ENCODE assay signal across 9 cellular contexts in the genomic region with DNA sequence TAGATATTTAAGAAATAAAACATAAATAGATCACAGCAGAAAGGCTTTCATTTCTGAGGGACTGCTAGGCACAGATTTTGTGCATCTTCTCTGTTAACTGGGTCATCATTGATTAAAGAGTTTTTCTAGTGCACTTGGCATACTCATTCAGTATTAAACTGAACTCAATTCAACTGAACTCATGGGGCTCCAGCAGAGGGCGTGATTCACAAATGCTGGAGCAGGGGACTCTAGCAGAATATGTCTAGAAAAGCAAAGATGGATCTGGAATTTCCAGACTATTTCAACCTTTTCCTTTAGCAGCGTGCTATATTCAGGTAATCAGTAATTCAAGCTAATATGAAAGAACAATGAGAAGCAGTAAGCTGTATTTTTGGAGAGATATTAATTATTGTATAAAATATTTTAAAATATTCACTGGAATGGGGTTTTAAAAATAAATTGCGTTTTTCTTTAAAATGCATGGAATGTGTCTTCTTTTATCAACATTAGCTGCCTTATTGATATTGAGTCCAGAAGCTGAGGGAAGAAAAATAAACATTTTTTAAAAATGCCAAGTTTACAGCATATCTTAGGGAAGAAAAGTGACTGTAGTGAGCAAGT.
DNase-seq lines count a peak whose midpoint lies in the region; ATAC-seq and TF ChIP-seq lines count a peak whose summit lies in the region.
"Had no signal": no experiment of that assay in that cellular context is flagged by ENCODE, and none has a peak within 500 bp of the region (broad histone marks: within the 10 kb centered on the region; RNA-seq: fewer than 3 reads in every experiment).

No MANE protein-coding gene starts in this region.

- H3K27ac ChIP-seq in ascending aorta (no peak overlapping the region), right lobe of liver (no peak overlapping the region)

- TF ChIP-seq POLR2A in right lobe of liver (IDR thresholded peaks at IDR 0.05): no peak

- H3K4me1 ChIP-seq in Caco-2: no peaks in the 10 kb centered on the region
- no peaks in the 10 kb centered on the region for H3K4me1 ChIP-seq in ascending aorta
- no peaks in the 10 kb centered on the region for H3K4me1 ChIP-seq in right lobe of liver

- H3K27me3 Mint-ChIP-seq in Caco-2 (ENCODE audit: insufficient read depth, unreplicated experiment): peaks cover 5% of the 10 kb centered on the region
- H3K27me3 Mint-ChIP-seq: memory B cell had no signal

- H3K27ac Mint-ChIP-seq in Caco-2 (ENCODE audit: unreplicated experiment): no peak overlapping the region
- H3K27ac Mint-ChIP-seq: memory B cell had no signal

- TF ChIP-seq CTCF in Caco-2 (IDR thresholded peaks at IDR 0.05; ENCODE audit: insufficient read depth in 1 of 2, low read depth in 1 of 2, low read length in 1 of 2, severe bottlenecking in 1 of 2, unreplicated experiment in 1 of 2): peak; percentile 30 to 55
- peak in 2 of 3 experiments; percentile 17 to 26 for TF ChIP-seq CTCF in ascending aorta (IDR thresholded peaks at IDR 0.05)
- peak; percentile 22 to 55 (median 41) for TF ChIP-seq CTCF in right lobe of liver (IDR thresholded peaks at IDR 0.05)

- POLR2A ChIA-PET in Caco-2 (lab: Charles Lee): no interaction called here

- no peaks in the 10 kb centered on the region for H3K27me3 ChIP-seq in Caco-2 (replicated peaks; ENCODE audit: control insufficient read depth, insufficient read depth, low read length)
- H3K27me3 ChIP-seq in ascending aorta: no peaks in the 10 kb centered on the region
- no peaks in the 10 kb centered on the region for H3K27me3 ChIP-seq in right lobe of liver

- no peaks in the 10 kb centered on the region for H3K36me3 ChIP-seq in Caco-2 (ENCODE audit: control insufficient read depth, insufficient read depth, low read length)
- H3K36me3 ChIP-seq in ascending aorta: no peaks in the 10 kb centered on the region
- no peaks in the 10 kb centered on the region for H3K36me3 ChIP-seq in right lobe of liver

- H3K9me3 ChIP-seq in Caco-2: no peaks in the 10 kb centered on the region
- no peaks in the 10 kb centered on the region for H3K9me3 ChIP-seq in ascending aorta
- H3K9me3 ChIP-seq in right lobe of liver: no peaks in the 10 kb centered on the region

- no TSS peak for BruUV-seq in Caco-2 (replicated peaks; lab: Mats Ljungman, UMichigan)

- 17% methylated on average over 3 of the region's 3 CpGs for WGBS in right lobe of liver (ENCODE audit: insufficient coverage, low coverage, low lambda C conversion rate, missing lambda C conversion rate)

- H3K9me3 Mint-ChIP-seq in Caco-2 (ENCODE audit: unreplicated experiment): no peaks in the 10 kb centered on the region
- H3K9me3 Mint-ChIP-seq: memory B cell had no signal

- H3K4me1 Mint-ChIP-seq in Caco-2 (ENCODE audit: low read depth, unreplicated experiment): no peaks in the 10 kb centered on the region
- H3K4me1 Mint-ChIP-seq: memory B cell had no signal

- H3K4me3 ChIP-seq in Caco-2 (ENCODE audit: low read depth, low read length) (no peak overlapping the region), ascending aorta (no peak overlapping the region), right lobe of liver (no peak overlapping the region)

- H3K36me3 Mint-ChIP-seq in Caco-2 (ENCODE audit: insufficient read depth, unreplicated experiment): no peaks in the 10 kb centered on the region
- H3K36me3 Mint-ChIP-seq: memory B cell had no signal

- ATAC-seq in right lobe of liver: peak; percentile 39 to 68 (median 52)
- ATAC-seq in GM19395 (IDR thresholded peaks at IDR 0.05; ENCODE audit: unreplicated experiment): no peak

- H3K4me3 Mint-ChIP-seq in Caco-2 (ENCODE audit: unreplicated experiment): no peak overlapping the region
- H3K4me3 Mint-ChIP-seq: memory B cell had no signal

- CTCF ChIA-PET in Caco-2 (lab: Charles Lee): no interaction called here

- intact Hi-C loops in Caco-2 (cut with micrococcal nuclease; ENCODE audit: unreplicated experiment) (loop anchor here (10.0 kb wide), 1 partner anchor 64 kb away; no protein-coding TSS in a partner anchor), ascending aorta (cut with DNase I) (no loop called here), right lobe of liver (cut with DNase I) (no loop called here)

- DNase-seq in Caco-2 (peak; percentile 47 to 53), H4 (ENCODE audit: low spot score) (peak; percentile 69), NCI-H2227 (lab: John Stamatoyannopoulos, UW; ENCODE audit: unreplicated experiment) (peak; percentile 75), ascending aorta (ENCODE audit: low spot score in 2 of 2) (no peak), right lobe of liver (peak in 1 of 3 donors; percentile 21), epidermal melanocyte (ENCODE audit: insufficient read length, low spot score) (no peak)
- DNase-seq in activated effector memory CD4-positive, alpha-beta T cell treated with Interleukin-2 at 50 U/mL for 16 hours: no peak

Comparison
In these comparisons a context has a peak if more than half of its experiments do, and no peak if none do; other contexts are left out.
1. DNase-seq: peak in Caco-2 (2 of 2), H4 (single experiment) and NCI-H2227 (single experiment); none in ascending aorta (0 of 2), epidermal melanocyte (single experiment) and activated effector memory CD4-positive, alpha-beta T cell treated with Interleukin-2 at 50 U/mL for 16 hours (single experiment).
2. Peak in every context shown above with its lines, with median percentiles within 50 percentile points of each other: CTCF ChIP-seq.